Comparison of ENCODE assay signal across 8 cellular contexts in genomic region chr12:120688527-120689071, GRCh38. TPM values are rescaled to one million over a fixed set of nuclear protein-coding genes. Genes with fewer than 3 reads are reported as not detected.
DNase-seq lines count a peak whose midpoint lies in the region; ATAC-seq and TF ChIP-seq lines count a peak whose summit lies in the region.

No MANE protein-coding gene starts in this region.

- TF ChIP-seq POLR2A in breast epithelium (IDR thresholded peaks at IDR 0.05), result no peak

- H3K9me3 ChIP-seq in breast epithelium, result no peaks in the 10 kb centered on the region
- no peaks in the 10 kb centered on the region for H3K9me3 ChIP-seq in mononuclear cell (ENCODE audit: low read depth, low read length)

- intact Hi-C loops in breast epithelium (cut with DNase I; ENCODE audit: low total_unique reads), result no loop called here

- TF ChIP-seq CTCF in breast epithelium (IDR thresholded peaks at IDR 0.05), result no peak

- ATAC-seq in HG03280 (IDR thresholded peaks at IDR 0.05; ENCODE audit: unreplicated experiment) (no peak), HG03108 (IDR thresholded peaks at IDR 0.05; ENCODE audit: unreplicated experiment) (no peak)

- H3K27ac ChIP-seq in breast epithelium, result no peak overlapping the region

- no peaks in the 10 kb centered on the region for H3K36me3 ChIP-seq in breast epithelium

- peaks cover 5 to 10% of the 10 kb centered on the region in 2 donors for H3K4me1 ChIP-seq in breast epithelium
- peaks cover 67% of the 10 kb centered on the region for H3K4me1 ChIP-seq in mononuclear cell (ENCODE audit: insufficient read depth, low read length)

- no peaks in the 10 kb centered on the region for H3K27me3 ChIP-seq in breast epithelium
- H3K27me3 ChIP-seq in mononuclear cell (ENCODE audit: insufficient read depth, low read length), result no peaks in the 10 kb centered on the region

- peak overlapping the region; percentile 66 to 93 (median 72) for H3K4me3 ChIP-seq in breast epithelium
- peak overlapping the region; percentile 87 for H3K4me3 ChIP-seq in mononuclear cell (ENCODE audit: low read length)

- peak; percentile 27 for DNase-seq in Daoy (ENCODE audit: low read depth)
- DNase-seq in MV-4-11 (lab: John Stamatoyannopoulos, UW), result peak; percentile 37
- no peak for DNase-seq in breast epithelium (ENCODE audit: low spot score in 2 of 2)
- DNase-seq in superior temporal gyrus (ENCODE audit: extremely low spot score), result no peak
- DNase-seq in SW 1271 (lab: John Stamatoyannopoulos, UW), result no peak

RNA-seq across cellular contexts. Expression of gene MLEC, which starts 1.6 kb away (rescaled TPM):
- 93.7 and 108 TPM in 2 replicates for total RNA-seq in Daoy (2014; rRNA removed; shearing (Covaris generic))
- total RNA-seq in breast epithelium (10 to 100 TPM; 67.6 to 75.4 (median 67.8) TPM), mononuclear cell (11.5 TPM)

RNA-seq across cellular contexts. Expression of gene UNC119B, which starts 21.7 kb away (rescaled TPM):
- 11.2 and 15.0 TPM in 2 replicates for total RNA-seq in Daoy (2014; rRNA removed; shearing (Covaris generic))
- 10 to 100 TPM; 19.2 to 24.0 (median 22.0) TPM for total RNA-seq in breast epithelium
- 5.6 TPM for total RNA-seq in mononuclear cell

RNA-seq across cellular contexts. Expression of gene ACADS, which starts 37.0 kb away (rescaled TPM):
- 9.4 and 10.9 TPM in 2 replicates for total RNA-seq in Daoy (2014; rRNA removed; shearing (Covaris generic))
- total RNA-seq in breast epithelium (100 to 1,000 TPM in 1 of 3 donors, 10 to 100 TPM in 2; 38.3 to 114 (median 54.3) TPM), mononuclear cell (6.6 TPM)

RNA-seq across cellular contexts. Expression of gene CABP1, which starts 48.2 kb away (rescaled TPM):
- total RNA-seq in Daoy (2014; rRNA removed; shearing (Covaris generic)), result 0.17 TPM in 1 of 2 replicates, not detected in the other
- total RNA-seq in breast epithelium, result 1 to 10 TPM in 1 of 3 donors, under 1 TPM in 1, not detected in 1; 0.80 to 2.3 TPM
- not detected for total RNA-seq in mononuclear cell

Comparison
In these comparisons a context has a peak if more than half of its experiments do, and no peak if none do; other contexts are left out.
1. DNase-seq: peak in Daoy (single experiment) and MV-4-11 (single experiment); none in breast epithelium (0 of 2), superior temporal gyrus (single experiment) and SW 1271 (0 of 2).